In the genomic region with DNA sequence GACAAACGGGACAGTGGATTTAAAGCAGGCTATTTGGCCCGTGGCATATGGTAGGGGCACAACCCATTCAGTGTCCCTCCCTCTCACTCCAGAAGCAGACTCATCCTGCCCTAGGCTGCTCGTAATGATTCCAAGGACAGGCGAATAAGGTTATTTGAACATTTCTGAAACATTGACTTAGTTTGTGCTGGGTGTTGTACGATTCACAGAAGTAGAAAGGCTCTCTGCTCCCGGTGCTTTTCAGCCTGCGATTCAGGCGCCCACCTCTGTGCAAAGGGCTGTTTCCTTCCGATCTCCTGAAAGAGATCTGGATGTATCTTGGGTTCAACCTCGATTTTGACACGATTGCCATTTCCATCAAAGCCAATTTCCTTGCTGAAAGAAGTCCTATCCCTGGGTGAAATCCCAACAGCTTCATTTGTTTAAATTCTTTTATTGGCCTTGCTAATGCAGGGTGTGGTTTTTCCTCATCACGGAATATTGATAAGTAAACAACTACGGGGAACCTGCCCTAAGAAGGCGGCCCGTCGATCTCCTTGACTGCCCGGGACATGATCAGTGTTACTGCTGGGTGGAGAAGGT, we compare ENCODE assay signal across 8 cellular contexts. TPM values are rescaled to one million over a fixed set of nuclear protein-coding genes. Genes with fewer than 3 reads are reported as not detected.
A peak's percentile ranks its signal among the peaks of the same experiment; 100 is the strongest.
DNase-seq lines count a peak whose midpoint lies in the region; ATAC-seq and TF ChIP-seq lines count a peak whose summit lies in the region.

No MANE protein-coding gene starts in this region.

- intact Hi-C loops in right lobe of liver (cut with DNase I): no loop called here
- intact Hi-C loops in tibial artery (cut with DNase I; ENCODE audit: low total_unique reads): loop anchor here (5.0 to 10.0 kb wide), 4 partner anchors 87 to 1427 kb away; a partner anchor contains a TSS

- no peak for DNase-seq in BE2C
- DNase-seq in HT-29 (ENCODE audit: low spot score): peak; percentile 9
- DNase-seq in astrocyte of the hippocampus (ENCODE audit: low read depth, low spot score): peak; percentile 53
- no peak for DNase-seq in right lobe of liver
- DNase-seq in tibial artery: no peak
- DNase-seq in kidney glomerular epithelial cell (lab: John Stamatoyannopoulos, UW): no peak

- ATAC-seq in right lobe of liver: no peak
- no peak for ATAC-seq in GM18505 (IDR thresholded peaks at IDR 0.05; ENCODE audit: unreplicated experiment)
- no peak for ATAC-seq in HG03354 (IDR thresholded peaks at IDR 0.05; ENCODE audit: poor library complexity, severe bottlenecking, unreplicated experiment)

- H3K9me3 ChIP-seq in BE2C: no peaks in the 10 kb centered on the region
- H3K9me3 ChIP-seq in right lobe of liver: no peaks in the 10 kb centered on the region
- no peaks in the 10 kb centered on the region for H3K9me3 ChIP-seq in tibial artery

- TF ChIP-seq POLR2A in right lobe of liver (IDR thresholded peaks at IDR 0.05) (no peak), GM18505 (IDR thresholded peaks at IDR 0.05; ENCODE audit: borderline replicate concordance, extremely low read depth, insufficient read depth, insufficient read length) (no peak)

- H3K4me1 ChIP-seq in BE2C: peaks cover 4% of the 10 kb centered on the region; the same call in 1 of the 2 replicates
- peaks cover 0 to 16% (median 0%) of the 10 kb centered on the region in 4 donors for H3K4me1 ChIP-seq in right lobe of liver
- H3K4me1 ChIP-seq in tibial artery: peaks cover 0 to 24% (median 7%) of the 10 kb centered on the region in 4 donors

- H3K36me3 ChIP-seq in BE2C: no peaks in the 10 kb centered on the region
- no peaks in the 10 kb centered on the region for H3K36me3 ChIP-seq in right lobe of liver
- H3K36me3 ChIP-seq in tibial artery: no peaks in the 10 kb centered on the region

- peaks cover 47% of the 10 kb centered on the region for H3K27me3 ChIP-seq in BE2C
- no peaks in the 10 kb centered on the region for H3K27me3 ChIP-seq in right lobe of liver
- no peaks in the 10 kb centered on the region for H3K27me3 ChIP-seq in tibial artery

- WGBS in right lobe of liver (ENCODE audit: insufficient coverage, low coverage, low lambda C conversion rate, missing lambda C conversion rate): 24% methylated on average over 11 of the region's 17 CpGs

- H3K27ac ChIP-seq in right lobe of liver (peak overlapping the region; percentile 83 to 90 (median 88)), tibial artery (peak overlapping the region; percentile 94 to 96)

- TF ChIP-seq CTCF in BE2C (IDR thresholded peaks at IDR 0.05; ENCODE audit: low read depth, low read length): no peak
- TF ChIP-seq CTCF in right lobe of liver (IDR thresholded peaks at IDR 0.05): no peak
- TF ChIP-seq CTCF in tibial artery (IDR thresholded peaks at IDR 0.05): no peak

- H3K4me3 ChIP-seq in BE2C (ENCODE audit: low read depth, low read length) (peak overlapping the region; percentile 61), right lobe of liver (peak overlapping the region; percentile 47 to 70 (median 63)), tibial artery (peak overlapping the region; percentile 71 to 85)

RNA-seq across cellular contexts. Expression of a gene that starts 1.1 kb away (rescaled TPM):
- polyA plus RNA-seq in BE2C (2012; ENCODE audit: insufficient read depth, insufficient read length, low read depth): 4.1 TPM
- 0.43 and 0.55 TPM in 2 replicates for total RNA-seq in HT-29 (2014; rRNA removed; shearing (Covaris generic))
- 1 to 10 TPM; 4.0 to 7.9 (median 4.8) TPM for total RNA-seq in right lobe of liver

Comparison
In these comparisons a context has a peak if more than half of its experiments do, and no peak if none do; other contexts are left out.
1. DNase-seq: peak in HT-29 (single experiment) and astrocyte of the hippocampus (single experiment); none in BE2C (single experiment), right lobe of liver (0 of 3), tibial artery (0 of 2) and kidney glomerular epithelial cell (single experiment).
2. Peak in every context shown above with its lines, with median percentiles within 50 percentile points of each other: H3K4me3 ChIP-seq.